8 cellular contexts compared by ENCODE assay signal in the genomic region with DNA sequence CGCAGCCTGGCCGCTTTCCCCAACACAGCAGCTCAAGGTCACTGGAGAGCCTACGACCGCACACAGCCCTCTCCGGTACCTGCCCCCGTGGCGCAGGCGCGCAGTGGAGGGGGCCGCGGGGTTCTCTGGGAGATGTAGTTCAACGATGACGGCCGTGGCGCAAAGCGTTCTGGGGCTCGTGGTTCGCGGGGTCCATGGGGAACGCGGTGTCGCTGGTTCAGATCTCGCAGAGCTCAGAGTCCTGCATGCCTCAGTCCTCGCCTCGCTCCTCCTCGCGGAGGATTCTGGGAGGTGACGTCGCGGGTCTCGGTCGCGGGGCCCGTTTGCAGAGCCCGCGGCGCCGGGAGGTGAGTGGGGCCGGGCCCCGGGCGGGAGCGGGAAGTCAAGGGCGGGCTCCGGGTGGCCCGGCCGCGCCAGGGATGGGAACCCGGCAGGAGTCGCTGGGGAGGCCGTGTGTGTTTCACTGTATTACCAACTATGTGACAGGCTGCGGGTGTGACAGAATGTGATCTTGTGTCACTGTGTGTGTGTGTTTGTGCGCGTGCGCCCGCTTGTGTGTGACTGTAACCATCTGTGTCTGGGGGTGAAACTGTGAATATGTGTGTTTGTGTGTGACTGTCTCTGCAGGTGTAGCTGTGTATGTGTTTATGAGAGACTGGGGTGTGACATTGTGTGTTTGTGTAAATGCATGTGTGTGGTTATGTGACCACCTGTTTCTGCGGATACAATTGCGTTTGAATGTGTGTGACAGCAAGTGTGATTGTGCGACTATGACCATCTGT. TPM values are rescaled to one million over a fixed set of nuclear protein-coding genes. Genes with fewer than 3 reads are reported as not detected.
DNase-seq lines count a peak whose midpoint lies in the region; ATAC-seq and TF ChIP-seq lines count a peak whose summit lies in the region.

A gene (plus strand): TSS at position 220 of the 782 bp plus-strand sequence. CDS start 3,100 bp downstream, outside the sequence.

- H3K27me3 ChIP-seq in BE2C (no peaks in the 10 kb centered on the region), colonic mucosa (no peaks in the 10 kb centered on the region)

- peaks cover 15% of the 10 kb centered on the region for H3K36me3 ChIP-seq in BE2C
- no peaks in the 10 kb centered on the region for H3K36me3 ChIP-seq in colonic mucosa

- DNase-seq in BE2C (peak; percentile 98), GM19238 (ENCODE audit: insufficient read length, low spot score) (peak; percentile 92), NCI-H510A treated with DMSO at 0.1 percent for 48 hours (lab: John Stamatoyannopoulos, UW) (peak; percentile 92), colonic mucosa (peak; percentile 98), kidney tubule cell (ENCODE audit: low spot score) (peak; percentile 96)
- DNase-seq in activated CD4-positive, alpha-beta T cell treated with anti-CD3 and anti-CD28 coated beads for 48 hours = peak; percentile 98
- peak; percentile 90 to 91 for DNase-seq in stimulated activated CD4-positive, alpha-beta T cell treated with anti-CD3 and anti-CD28 coated beads, Interleukin-1b, Interleukin-23, amount 100 ng/mL, for 1 hour (ENCODE audit: low read depth in 2 of 2)

- peak within 1 kb of the TSS; percentile 85 for H3K27ac ChIP-seq in colonic mucosa

- H3K4me1 ChIP-seq in BE2C (no peaks in the 10 kb centered on the region), colonic mucosa (no peaks in the 10 kb centered on the region)

- no peak for TF ChIP-seq CTCF in BE2C (IDR thresholded peaks at IDR 0.05; ENCODE audit: low read depth, low read length)
- TF ChIP-seq CTCF in colonic mucosa (IDR thresholded peaks at IDR 0.05) = no peak

- H3K4me3 ChIP-seq in BE2C (ENCODE audit: low read depth, low read length) (peak within 1 kb of the TSS; percentile 83), colonic mucosa (peak within 1 kb of the TSS; percentile 48)

- ATAC-seq in HG03439 (IDR thresholded peaks at IDR 0.05; ENCODE audit: unreplicated experiment) = peak; percentile 95

- peak within 1 kb of the TSS; percentile 60 to 73 for H3K9ac ChIP-seq in colonic mucosa (ENCODE audit: low read depth in 2 of 2, low read length in 2 of 2)

- intact Hi-C loops in colonic mucosa (cut with DNase I) = no loop called here

- H3K9me3 ChIP-seq in BE2C (no peaks in the 10 kb centered on the region), colonic mucosa (no peaks in the 10 kb centered on the region)

RNA-seq across cellular contexts. Expression of the gene that starts here (rescaled TPM):
- polyA plus RNA-seq in BE2C (2012; ENCODE audit: insufficient read depth, insufficient read length, low read depth) = 1.5 TPM
- total RNA-seq in colonic mucosa = 1 to 10 TPM; 2.4 to 3.0 TPM

Comparison
In these comparisons a context has a peak if more than half of its experiments do, and no peak if none do; other contexts are left out.
1. Peak in every context shown above with its lines: DNase-seq, ATAC-seq, H3K4me3 ChIP-seq and H3K27ac ChIP-seq.